In genomic region chr7:107811934-107812333, GRCh38 we compare ENCODE assay signal across 16 cellular contexts. TPM values are rescaled to one million over a fixed set of nuclear protein-coding genes. Genes with fewer than 3 reads are reported as not detected.
DNase-seq lines count a peak whose midpoint lies in the region; TF ChIP-seq lines count a peak whose summit lies in the region.
"Had no signal": no experiment of that assay in that cellular context is flagged by ENCODE, and none has a peak within 500 bp of the region (broad histone marks: within the 10 kb centered on the region; RNA-seq: fewer than 3 reads in every experiment).

No MANE protein-coding gene starts in this region.

- H3K27ac Mint-ChIP-seq in activated T-cell treated with anti-CD3 and anti-CD28 coated beads, Interleukin-2, amount 50 U/mL, for 24 hours: no peak overlapping the region
- H3K27ac Mint-ChIP-seq: B cell, GM23338 had no signal

- H3K4me3 ChIP-seq in LNCaP clone FGC (ENCODE audit: low read depth, low read length) (no peak overlapping the region), lower leg skin (ENCODE audit: low read depth, poor library complexity, severe bottlenecking) (no peak overlapping the region), suprapubic skin (no peak overlapping the region), SJCRH30 (no peak overlapping the region)
- H3K4me3 ChIP-seq: GM23338 had no signal

- TF ChIP-seq CTCF in 22Rv1 (IDR thresholded peaks at IDR 0.05): no peak
- no peak for TF ChIP-seq CTCF in LNCaP clone FGC (IDR thresholded peaks at IDR 0.05; ENCODE audit: control insufficient read depth, extremely low read depth, insufficient read depth)
- TF ChIP-seq CTCF in lower leg skin (IDR thresholded peaks at IDR 0.05): no peak
- no peak for TF ChIP-seq CTCF in suprapubic skin (IDR thresholded peaks at IDR 0.05)
- no peak for TF ChIP-seq CTCF in GM13977 (IDR thresholded peaks at IDR 0.05; ENCODE audit: extremely low read depth, insufficient read depth, missing control alignments)

- TF ChIP-seq POLR2A in lower leg skin (IDR thresholded peaks at IDR 0.05): no peak
- no peak for TF ChIP-seq POLR2A in suprapubic skin (IDR thresholded peaks at IDR 0.05)

- intact Hi-C loops in lower leg skin (cut with DNase I; ENCODE audit: low total_unique reads): no loop called here

- H3K36me3 Mint-ChIP-seq in activated T-cell treated with anti-CD3 and anti-CD28 coated beads, Interleukin-2, amount 50 U/mL, for 24 hours (ENCODE audit: low read depth): no peaks in the 10 kb centered on the region
- H3K36me3 Mint-ChIP-seq: CD4-positive, alpha-beta memory T cell had no signal

- no peak overlapping the region for H3K4me3 Mint-ChIP-seq in activated T-cell treated with anti-CD3 and anti-CD28 coated beads, Interleukin-2, amount 50 U/mL, for 24 hours
- H3K4me3 Mint-ChIP-seq: B cell; CD4-positive, alpha-beta memory T cell; GM23338 had no signal

- peaks cover 41% of the 10 kb centered on the region for H3K4me1 Mint-ChIP-seq in activated T-cell treated with anti-CD3 and anti-CD28 coated beads, Interleukin-2, amount 50 U/mL, for 24 hours (ENCODE audit: low read depth)
- H3K4me1 Mint-ChIP-seq: B cell, GM23338 had no signal

- no peaks in the 10 kb centered on the region for H3K36me3 ChIP-seq in suprapubic skin
- no peaks in the 10 kb centered on the region for H3K36me3 ChIP-seq in SJCRH30

- TF ChIP-seq EP300 in suprapubic skin (IDR thresholded peaks at IDR 0.05): peak; percentile 90

- no peaks in the 10 kb centered on the region for H3K9me3 Mint-ChIP-seq in activated T-cell treated with anti-CD3 and anti-CD28 coated beads, Interleukin-2, amount 50 U/mL, for 24 hours
- H3K9me3 Mint-ChIP-seq: CD4-positive, alpha-beta memory T cell; GM23338 had no signal

- H3K27ac ChIP-seq in 22Rv1: peak overlapping the region; percentile 57
- H3K27ac ChIP-seq in suprapubic skin: no peak overlapping the region
- H3K27ac ChIP-seq in SJCRH30: no peak overlapping the region

- in situ Hi-C loops in GM13977 (cut with MboI; ENCODE audit: low pct_unique_long_range_greater_than_20kb, low sequenced_read_pairs, unreplicated experiment): no loop called here

- peak; percentile 45 for DNase-seq in LNCaP clone FGC (ENCODE audit: low read depth)
- DNase-seq in lower leg skin (ENCODE audit: low spot score in 2 of 2): peak; percentile 23 to 50
- DNase-seq in suprapubic skin (ENCODE audit: low spot score in 2 of 2): no peak
- DNase-seq in GM13977 (ENCODE audit: low spot score): no peak
- no peak for DNase-seq in SJCRH30
- DNase-seq in activated T-cell treated with anti-CD3 and anti-CD28 coated beads, Interleukin-2, amount 50 U/mL, for 24 hours: no peak
- DNase-seq: C1 segment of cervical spinal cord; CD4-positive, alpha-beta memory T cell; DMS79; EL; H7 had no signal

- no peaks in the 10 kb centered on the region for H3K27me3 Mint-ChIP-seq in activated T-cell treated with anti-CD3 and anti-CD28 coated beads, Interleukin-2, amount 50 U/mL, for 24 hours
- H3K27me3 Mint-ChIP-seq: CD4-positive, alpha-beta memory T cell had no signal

- H3K27me3 ChIP-seq in suprapubic skin: no peaks in the 10 kb centered on the region
- H3K27me3 ChIP-seq in SJCRH30: no peaks in the 10 kb centered on the region

- WGBS in lower leg skin, 2 donors: 51 to 56% methylated on average over 5 of the region's 5 CpGs
- WGBS in suprapubic skin: 46% methylated on average over 5 of the region's 5 CpGs

- H3K9me3 ChIP-seq in suprapubic skin (no peaks in the 10 kb centered on the region), SJCRH30 (replicated peaks) (no peaks in the 10 kb centered on the region)

- no peaks in the 10 kb centered on the region for H3K4me1 ChIP-seq in suprapubic skin
- no peaks in the 10 kb centered on the region for H3K4me1 ChIP-seq in SJCRH30

RNA-seq across cellular contexts. Expression of gene SLC26A3, which starts 8.9 kb away (rescaled TPM):
- total RNA-seq in lower leg skin (under 1 TPM in 1 of 4 donors, not detected in 3; 0.13 TPM), suprapubic skin (1 to 10 TPM in 2 of 4 donors, not detected in 2; 1.5 to 2.3 TPM)
- not detected in 2 replicates for total RNA-seq in SJCRH30 (2014; rRNA removed; shearing (Covaris generic))
- total RNA-seq: A172; B cell; CD4-positive, alpha-beta memory T cell; GM23338; H7; HT-29 had no signal

Comparison
In these comparisons a context has a peak if more than half of its experiments do, and no peak if none do; other contexts are left out.
1. DNase-seq: peak in LNCaP clone FGC (single experiment) and lower leg skin (2 of 2); none in suprapubic skin (0 of 2), GM13977 (single experiment), SJCRH30 (0 of 2) and activated T-cell treated with anti-CD3 and anti-CD28 coated beads, Interleukin-2, amount 50 U/mL, for 24 hours (single experiment).